Comparison of ENCODE assay signal across 8 cellular contexts in the genomic region with DNA sequence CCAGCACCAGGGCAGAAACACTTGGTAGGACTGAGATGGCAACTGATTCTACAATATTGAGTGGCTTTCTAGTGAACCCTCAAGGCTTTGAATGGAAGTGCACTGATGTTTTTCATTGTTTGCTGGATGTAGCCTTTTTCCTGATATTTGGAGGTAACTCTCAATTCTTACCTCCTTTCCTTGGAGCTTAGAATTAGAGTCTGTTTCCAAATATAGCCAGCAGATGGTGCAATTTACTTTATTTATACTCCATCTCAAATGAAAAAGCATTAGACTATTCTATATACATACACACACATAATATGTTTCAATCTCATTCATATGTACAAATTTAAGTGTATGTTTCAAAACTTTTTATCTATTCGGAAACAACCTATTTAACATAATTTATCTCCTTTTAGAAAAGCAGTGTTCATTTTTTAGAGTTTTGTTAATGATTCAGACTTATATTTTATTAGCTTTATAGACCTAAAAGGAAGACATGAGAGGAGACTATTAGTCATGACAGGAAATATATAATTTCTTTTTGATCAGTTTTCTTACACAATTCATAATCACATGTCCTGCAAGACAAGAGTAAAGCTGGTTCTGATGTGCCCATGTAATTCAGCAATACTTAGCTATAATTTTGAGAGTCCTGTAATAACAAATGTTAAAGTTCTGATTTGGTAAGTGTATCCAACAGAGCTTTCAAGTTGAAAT.
DNase-seq lines count a peak whose midpoint lies in the region; ATAC-seq and TF ChIP-seq lines count a peak whose summit lies in the region.

No MANE protein-coding gene starts in this region.

- H3K9me3 Mint-ChIP-seq in Calu3 (ENCODE audit: low read depth, unreplicated experiment), result no peaks in the 10 kb centered on the region
- no peaks in the 10 kb centered on the region for H3K9me3 Mint-ChIP-seq in activated CD4-positive, alpha-beta T cell treated with anti-CD3 and anti-CD28 coated beads, Interleukin-2, amount 10 ng/mL, durations not matched to agents 24 days and 14 days

- CTCF ChIA-PET in Calu3 (lab: Charles Lee), result interaction anchor here (0.5 to 0.6 kb wide), 4 partner anchors 110 to 1848 kb away, joined by 3 to 6 read pairs (median 3); no protein-coding TSS in a partner anchor

- no peak overlapping the region for H3K27ac Mint-ChIP-seq in Calu3 (ENCODE audit: unreplicated experiment)
- H3K27ac Mint-ChIP-seq in activated CD4-positive, alpha-beta T cell treated with anti-CD3 and anti-CD28 coated beads, Interleukin-2, amount 10 ng/mL, durations not matched to agents 24 days and 14 days, result no peak overlapping the region

- DNase-seq in Calu3 (no peak), NCI-H1436 treated with DMSO at 0.1 percent for 48 hours (lab: John Stamatoyannopoulos, UW) (peak; percentile 19), astrocyte of the hippocampus (ENCODE audit: low read depth, low spot score) (peak; percentile 61), left kidney (ENCODE audit: low read depth, low spot score) (peak; percentile 50), T-helper 9 cell (no peak)
- no peak for DNase-seq in activated CD4-positive, alpha-beta T cell treated with anti-CD3 and anti-CD28 coated beads, Interleukin-2, amount 50 U/mL, for 4 hours
- DNase-seq in activated CD4-positive, alpha-beta T cell treated with anti-CD3 and anti-CD28 coated beads, Interleukin-2, amount 10 ng/mL, durations not matched to agents 24 days and 14 days, result no peak

- no peaks in the 10 kb centered on the region for H3K4me1 Mint-ChIP-seq in Calu3 (ENCODE audit: low read depth, unreplicated experiment)
- H3K4me1 Mint-ChIP-seq in activated CD4-positive, alpha-beta T cell treated with anti-CD3 and anti-CD28 coated beads, Interleukin-2, amount 10 ng/mL, durations not matched to agents 24 days and 14 days, result no peaks in the 10 kb centered on the region

- BruUV-seq in Calu3 (replicated peaks; lab: Mats Ljungman, UMichigan), result no TSS peak

- intact Hi-C loops in Calu3 (cut with micrococcal nuclease; ENCODE audit: unreplicated experiment), result loop anchor here (5.0 to 10.0 kb wide), 2 partner anchors 113 to 1116 kb away; no protein-coding TSS in a partner anchor
- intact Hi-C loops in activated CD4-positive, alpha-beta T cell treated with anti-CD3 and anti-CD28 coated beads, Interleukin-2, amount 10 ng/mL, durations not matched to agents 24 days and 14 days (cut with micrococcal nuclease), result no loop called here

- peak; percentile 62 for ATAC-seq in GM21515 (IDR thresholded peaks at IDR 0.05; ENCODE audit: unreplicated experiment)

- TF ChIP-seq CTCF in Calu3 (IDR thresholded peaks at IDR 0.05; ENCODE audit: unreplicated experiment), result peak; percentile 37

- no peaks in the 10 kb centered on the region for H3K36me3 Mint-ChIP-seq in Calu3 (ENCODE audit: insufficient read depth, unreplicated experiment)
- no peaks in the 10 kb centered on the region for H3K36me3 Mint-ChIP-seq in activated CD4-positive, alpha-beta T cell treated with anti-CD3 and anti-CD28 coated beads, Interleukin-2, amount 10 ng/mL, durations not matched to agents 24 days and 14 days (ENCODE audit: low read depth)

- no peak overlapping the region for H3K4me3 Mint-ChIP-seq in Calu3 (ENCODE audit: low read depth, unreplicated experiment)
- no peak overlapping the region for H3K4me3 Mint-ChIP-seq in activated CD4-positive, alpha-beta T cell treated with anti-CD3 and anti-CD28 coated beads, Interleukin-2, amount 10 ng/mL, durations not matched to agents 24 days and 14 days

- H3K27me3 Mint-ChIP-seq in Calu3 (ENCODE audit: unreplicated experiment), result no peaks in the 10 kb centered on the region
- peaks cover 2% of the 10 kb centered on the region for H3K27me3 Mint-ChIP-seq in activated CD4-positive, alpha-beta T cell treated with anti-CD3 and anti-CD28 coated beads, Interleukin-2, amount 10 ng/mL, durations not matched to agents 24 days and 14 days

Comparison
In these comparisons a context has a peak if more than half of its experiments do, and no peak if none do; other contexts are left out.
1. DNase-seq: peak in NCI-H1436 treated with DMSO at 0.1 percent for 48 hours (single experiment), astrocyte of the hippocampus (single experiment) and left kidney (single experiment); none in Calu3 (single experiment), T-helper 9 cell (single experiment), activated CD4-positive, alpha-beta T cell treated with anti-CD3 and anti-CD28 coated beads, Interleukin-2, amount 50 U/mL, for 4 hours (0 of 2) and activated CD4-positive, alpha-beta T cell treated with anti-CD3 and anti-CD28 coated beads, Interleukin-2, amount 10 ng/mL, durations not matched to agents 24 days and 14 days (single experiment).